Comparison of ENCODE assay signal across 24 cellular contexts in the genomic region with DNA sequence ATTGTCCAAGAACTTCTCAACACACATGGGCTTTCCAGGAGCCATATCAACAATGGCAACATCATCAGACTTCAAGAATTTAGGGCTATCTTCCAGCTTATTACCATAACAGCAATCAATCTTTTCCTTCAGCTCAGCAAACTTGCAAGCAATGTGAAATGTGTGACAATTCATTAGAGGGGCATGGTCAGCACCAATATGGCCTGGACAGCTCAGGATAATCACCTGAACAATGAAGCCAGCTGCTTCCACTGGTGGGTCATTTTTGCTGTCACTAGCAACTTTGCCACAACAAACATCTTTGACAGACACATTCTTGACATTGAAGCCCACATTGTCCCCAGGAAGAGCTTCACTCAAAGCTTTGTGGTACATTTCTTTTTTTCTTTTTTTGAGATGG.
"Had no signal": no experiment of that assay in that cellular context is flagged by ENCODE, and none has a peak within 500 bp of the region (broad histone marks: within the 10 kb centered on the region; RNA-seq: fewer than 3 reads in every experiment).

No MANE protein-coding gene starts in this region.

- ATAC-seq: left lobe of liver; left ventricle myocardium superior; lower lobe of right lung; naive thymus-derived CD8-positive, alpha-beta T cell; pancreas; right cardiac atrium; stimulated activated effector memory CD8-positive, alpha-beta T cell treated with anti-CD3 and anti-CD28 coated beads, Interleukin-12 subunit alpha, Interleukin-12 subunit beta, amount 100 ng/mL, for 72 hours; upper lobe of right lung had no signal

- H3K4me3 ChIP-seq: lower lobe of right lung, pancreas, prostate gland, sigmoid colon, spleen, suprapubic skin, thoracic aorta, tibial artery, upper lobe of right lung had no signal

- H3K4me1 ChIP-seq: lower lobe of right lung, pancreas, prostate gland, upper lobe of right lung had no signal

- H3K27ac ChIP-seq: lower lobe of right lung, pancreas, prostate gland, sigmoid colon, spleen, suprapubic skin, thoracic aorta, tibial artery, upper lobe of right lung had no signal

- H3K27me3 ChIP-seq: pancreas, sigmoid colon, spleen, suprapubic skin, tibial artery, upper lobe of right lung had no signal

- H3K9me3 ChIP-seq: lower lobe of right lung, pancreas, prostate gland, sigmoid colon, spleen, suprapubic skin, thoracic aorta, tibial artery, upper lobe of right lung had no signal

- DNase-seq: islet precursor cell; left ventricle myocardium superior; lower lobe of right lung; mammary epithelial cell; mesenchymal stem cell; naive thymus-derived CD8-positive, alpha-beta T cell; nucleus accumbens; pancreas; posterior cingulate gyrus; retina; right cardiac atrium; sigmoid colon; small intestine; spleen; stimulated activated CD4-positive, alpha-beta T cell treated with anti-CD3 and anti-CD28 coated beads, Interleukin-4, amount 100 ng/mL, for 24 hours; stimulated activated naive CD4-positive, alpha-beta T cell; tibial artery; trophoblast cell; upper lobe of right lung had no signal

- H3K36me3 ChIP-seq: lower lobe of right lung, pancreas, prostate gland, sigmoid colon, spleen, suprapubic skin, thoracic aorta, tibial artery, upper lobe of right lung had no signal
